Comparison of ENCODE assay signal across 9 cellular contexts in genomic region chr12:143964-144649, GRCh38.
DNase-seq lines count a peak whose midpoint lies in the region; ATAC-seq and TF ChIP-seq lines count a peak whose summit lies in the region.
"Had no signal": no experiment of that assay in that cellular context is flagged by ENCODE, and none has a peak within 500 bp of the region (broad histone marks: within the 10 kb centered on the region; RNA-seq: fewer than 3 reads in every experiment).

No MANE protein-coding gene starts in this region.

- CTCF ChIA-PET in HEK293 (lab: Yijun Ruan, JAX), result interaction anchor here (0.6 to 1.0 kb wide), 2 partner anchors 10 to 76 kb away, joined by 3 to 4 read pairs; no protein-coding TSS in a partner anchor

- H3K27ac ChIP-seq in HEK293 (ENCODE audit: extremely low read depth, low read depth, low read length) (no peak overlapping the region), psoas muscle (no peak overlapping the region)
- H3K27ac ChIP-seq: WERI-Rb-1 had no signal

- 51 to 62% (median 55%) methylated on average over 19 of the region's 19 CpGs for WGBS in psoas muscle, 3 donors

- H3K27me3 ChIP-seq in neuron (ENCODE audit: insufficient read depth, low read length), result peaks cover 33% of the 10 kb centered on the region
- H3K27me3 ChIP-seq in psoas muscle (ENCODE audit: insufficient read depth in 3 of 3, low read length in 2 of 3), result peaks cover 0 to 27% (median 7%) of the 10 kb centered on the region in 3 donors
- H3K27me3 ChIP-seq in MG63, result peaks cover 7% of the 10 kb centered on the region

- H3K4me3 ChIP-seq in HEK293 (ENCODE audit: low read depth, low read length), result no peak overlapping the region
- no peak overlapping the region for H3K4me3 ChIP-seq in epithelial cell of esophagus (ENCODE audit: low read length)
- H3K4me3 ChIP-seq in neuron (ENCODE audit: low read length), result peak overlapping the region; percentile 1
- no peak overlapping the region for H3K4me3 ChIP-seq in psoas muscle
- H3K4me3 ChIP-seq in MG63, result no peak overlapping the region

- TF ChIP-seq CTCF in HEK293 (tag by site-specific recombination; IDR thresholded peaks at IDR 0.05) (no peak), epithelial cell of esophagus (IDR thresholded peaks at IDR 0.05; ENCODE audit: insufficient read depth, low read depth, low read length, missing control alignments) (no peak), psoas muscle (IDR thresholded peaks at IDR 0.05) (no peak)

- H3K9me3 ChIP-seq in HEK293 (ENCODE audit: control insufficient read depth, insufficient read depth, low read depth, low read length), result no peaks in the 10 kb centered on the region
- H3K9me3 ChIP-seq in neuron (ENCODE audit: low read length), result peaks cover 2% of the 10 kb centered on the region
- no peaks in the 10 kb centered on the region for H3K9me3 ChIP-seq in psoas muscle
- no peaks in the 10 kb centered on the region for H3K9me3 ChIP-seq in MG63

- H3K4me1 ChIP-seq in HEK293 (ENCODE audit: control insufficient read depth, insufficient read depth, low read length), result peaks cover 4% of the 10 kb centered on the region
- peaks cover 11% of the 10 kb centered on the region for H3K4me1 ChIP-seq in neuron (ENCODE audit: insufficient read depth, low read length)
- no peaks in the 10 kb centered on the region for H3K4me1 ChIP-seq in psoas muscle

- intact Hi-C loops in psoas muscle (cut with DNase I), result no loop called here

- peak; percentile 63 for DNase-seq in NCI-H2171 treated with DMSO at 0.1 percent for 48 hours (lab: John Stamatoyannopoulos, UW)
- DNase-seq in epithelial cell of esophagus (ENCODE audit: low read depth), result peak; percentile 5
- DNase-seq in psoas muscle, result no peak
- DNase-seq in MG63, result no peak
- DNase-seq: WERI-Rb-1 had no signal

- ATAC-seq in psoas muscle, result no peak
- ATAC-seq in GM21825 (IDR thresholded peaks at IDR 0.05; ENCODE audit: unreplicated experiment), result no peak
- no peak for ATAC-seq in HG02938 (IDR thresholded peaks at IDR 0.05; ENCODE audit: unreplicated experiment)

- POLR2A ChIA-PET in HEK293 (lab: Yijun Ruan, JAX), result no interaction called here

- H3K36me3 ChIP-seq in HEK293 (ENCODE audit: control insufficient read depth in 2 of 2, insufficient read depth in 1 of 2, low read length in 2 of 2) (no peaks in the 10 kb centered on the region), neuron (ENCODE audit: insufficient read depth, low read length) (no peaks in the 10 kb centered on the region), psoas muscle (ENCODE audit: insufficient read depth in 1 of 2, low read depth in 1 of 2) (no peaks in the 10 kb centered on the region), MG63 (no peaks in the 10 kb centered on the region)
- H3K36me3 ChIP-seq: WERI-Rb-1 had no signal

- H2AFZ ChIP-seq in neuron (ENCODE audit: low read depth, low read length), result peak overlapping the region; percentile 66

TF ChIP-seq in HEK293, 187 proteins besides CTCF, POLR2A, EP300 and RAD21:
- TF ChIP-seq ZNF664 (tag by site-specific recombination; IDR thresholded peaks at IDR 0.05) (no peak), WT1 (tag by site-specific recombination; IDR thresholded peaks at IDR 0.05) (no peak), ZNF707 (tag by site-specific recombination; IDR thresholded peaks at IDR 0.05) (no peak), ZNF37A (tag by site-specific recombination; IDR thresholded peaks at IDR 0.05) (no peak), ZNF148 (tag by site-specific recombination; IDR thresholded peaks at IDR 0.05; ENCODE audit: borderline replicate concordance) (no peak), KLF7 (tag by site-specific recombination; IDR thresholded peaks at IDR 0.05; ENCODE audit: borderline replicate concordance) (no peak), ZBTB17 (tag by site-specific recombination; IDR thresholded peaks at IDR 0.05) (peak; percentile 47)
- TF ChIP-seq, protein P1, sequence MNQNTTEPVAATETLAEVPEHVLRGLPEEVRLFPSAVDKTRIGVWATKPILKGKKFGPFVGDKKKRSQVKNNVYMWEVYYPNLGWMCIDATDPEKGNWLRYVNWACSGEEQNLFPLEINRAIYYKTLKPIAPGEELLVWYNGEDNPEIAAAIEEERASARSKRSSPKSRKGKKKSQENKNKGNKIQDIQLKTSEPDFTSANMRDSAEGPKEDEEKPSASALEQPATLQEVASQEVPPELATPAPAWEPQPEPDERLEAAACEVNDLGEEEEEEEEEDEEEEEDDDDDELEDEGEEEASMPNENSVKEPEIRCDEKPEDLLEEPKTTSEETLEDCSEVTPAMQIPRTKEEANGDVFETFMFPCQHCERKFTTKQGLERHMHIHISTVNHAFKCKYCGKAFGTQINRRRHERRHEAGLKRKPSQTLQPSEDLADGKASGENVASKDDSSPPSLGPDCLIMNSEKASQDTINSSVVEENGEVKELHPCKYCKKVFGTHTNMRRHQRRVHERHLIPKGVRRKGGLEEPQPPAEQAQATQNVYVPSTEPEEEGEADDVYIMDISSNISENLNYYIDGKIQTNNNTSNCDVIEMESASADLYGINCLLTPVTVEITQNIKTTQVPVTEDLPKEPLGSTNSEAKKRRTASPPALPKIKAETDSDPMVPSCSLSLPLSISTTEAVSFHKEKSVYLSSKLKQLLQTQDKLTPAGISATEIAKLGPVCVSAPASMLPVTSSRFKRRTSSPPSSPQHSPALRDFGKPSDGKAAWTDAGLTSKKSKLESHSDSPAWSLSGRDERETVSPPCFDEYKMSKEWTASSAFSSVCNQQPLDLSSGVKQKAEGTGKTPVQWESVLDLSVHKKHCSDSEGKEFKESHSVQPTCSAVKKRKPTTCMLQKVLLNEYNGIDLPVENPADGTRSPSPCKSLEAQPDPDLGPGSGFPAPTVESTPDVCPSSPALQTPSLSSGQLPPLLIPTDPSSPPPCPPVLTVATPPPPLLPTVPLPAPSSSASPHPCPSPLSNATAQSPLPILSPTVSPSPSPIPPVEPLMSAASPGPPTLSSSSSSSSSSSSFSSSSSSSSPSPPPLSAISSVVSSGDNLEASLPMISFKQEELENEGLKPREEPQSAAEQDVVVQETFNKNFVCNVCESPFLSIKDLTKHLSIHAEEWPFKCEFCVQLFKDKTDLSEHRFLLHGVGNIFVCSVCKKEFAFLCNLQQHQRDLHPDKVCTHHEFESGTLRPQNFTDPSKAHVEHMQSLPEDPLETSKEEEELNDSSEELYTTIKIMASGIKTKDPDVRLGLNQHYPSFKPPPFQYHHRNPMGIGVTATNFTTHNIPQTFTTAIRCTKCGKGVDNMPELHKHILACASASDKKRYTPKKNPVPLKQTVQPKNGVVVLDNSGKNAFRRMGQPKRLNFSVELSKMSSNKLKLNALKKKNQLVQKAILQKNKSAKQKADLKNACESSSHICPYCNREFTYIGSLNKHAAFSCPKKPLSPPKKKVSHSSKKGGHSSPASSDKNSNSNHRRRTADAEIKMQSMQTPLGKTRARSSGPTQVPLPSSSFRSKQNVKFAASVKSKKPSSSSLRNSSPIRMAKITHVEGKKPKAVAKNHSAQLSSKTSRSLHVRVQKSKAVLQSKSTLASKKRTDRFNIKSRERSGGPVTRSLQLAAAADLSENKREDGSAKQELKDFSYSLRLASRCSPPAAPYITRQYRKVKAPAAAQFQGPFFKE (tag by site-specific recombination; IDR thresholded peaks at IDR 0.05; ENCODE audit: borderline replicate concordance), result no peak
- TF ChIP-seq, protein P2, sequence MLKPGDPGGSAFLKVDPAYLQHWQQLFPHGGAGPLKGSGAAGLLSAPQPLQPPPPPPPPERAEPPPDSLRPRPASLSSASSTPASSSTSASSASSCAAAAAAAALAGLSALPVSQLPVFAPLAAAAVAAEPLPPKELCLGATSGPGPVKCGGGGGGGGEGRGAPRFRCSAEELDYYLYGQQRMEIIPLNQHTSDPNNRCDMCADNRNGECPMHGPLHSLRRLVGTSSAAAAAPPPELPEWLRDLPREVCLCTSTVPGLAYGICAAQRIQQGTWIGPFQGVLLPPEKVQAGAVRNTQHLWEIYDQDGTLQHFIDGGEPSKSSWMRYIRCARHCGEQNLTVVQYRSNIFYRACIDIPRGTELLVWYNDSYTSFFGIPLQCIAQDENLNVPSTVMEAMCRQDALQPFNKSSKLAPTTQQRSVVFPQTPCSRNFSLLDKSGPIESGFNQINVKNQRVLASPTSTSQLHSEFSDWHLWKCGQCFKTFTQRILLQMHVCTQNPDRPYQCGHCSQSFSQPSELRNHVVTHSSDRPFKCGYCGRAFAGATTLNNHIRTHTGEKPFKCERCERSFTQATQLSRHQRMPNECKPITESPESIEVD (tag by site-specific recombination; IDR thresholded peaks at IDR 0.05), result no peak

Comparison
In these comparisons a context has a peak if more than half of its experiments do, and no peak if none do; other contexts are left out.
1. DNase-seq: peak in NCI-H2171 treated with DMSO at 0.1 percent for 48 hours (single experiment) and epithelial cell of esophagus (single experiment); none in psoas muscle (0 of 2) and MG63 (single experiment).